ENCODE assay signal across 11 cellular contexts in the genomic region with DNA sequence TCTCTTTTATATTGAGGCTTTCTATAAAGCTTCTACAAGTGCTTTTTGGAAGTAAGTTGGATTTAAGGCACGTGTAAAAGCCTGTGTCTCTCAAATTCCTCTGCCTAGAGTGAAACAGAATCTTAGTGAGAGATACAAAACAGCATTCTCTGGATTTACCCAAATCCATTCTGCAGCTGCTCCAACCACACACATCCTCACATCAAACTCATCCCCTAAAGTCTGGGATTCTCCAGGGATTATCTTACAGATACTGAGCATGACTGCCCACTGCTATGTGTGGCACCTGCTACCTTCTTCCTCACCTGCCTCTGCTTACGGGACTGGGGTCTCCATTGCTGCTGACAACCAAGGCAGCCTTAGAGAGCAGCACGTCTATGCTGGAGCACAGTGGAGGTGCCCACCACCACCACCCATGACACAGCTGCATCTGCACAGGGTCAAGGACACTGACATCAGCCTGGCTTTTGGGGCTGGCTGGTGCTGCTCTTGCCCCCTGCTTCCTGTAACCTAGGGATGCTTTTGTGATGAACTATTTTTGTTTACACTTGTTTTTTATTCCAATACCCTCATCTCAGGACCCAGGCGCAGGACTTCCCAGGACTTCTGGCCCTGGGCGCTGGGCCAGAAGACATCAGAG.
A peak's percentile ranks its signal among the peaks of the same experiment; 100 is the strongest.
DNase-seq lines count a peak whose midpoint lies in the region; ATAC-seq and TF ChIP-seq lines count a peak whose summit lies in the region.
"Had no signal": no experiment of that assay in that cellular context is flagged by ENCODE, and none has a peak within 500 bp of the region (broad histone marks: within the 10 kb centered on the region; RNA-seq: fewer than 3 reads in every experiment).

No MANE protein-coding gene starts in this region.

- H3K27ac ChIP-seq in adipose tissue (ENCODE audit: low read depth, low read length) = peak overlapping the region; percentile 44
- H3K27ac ChIP-seq in transverse colon = peak overlapping the region; percentile 35 to 59 (median 55)
- H3K27ac ChIP-seq in suprapubic skin = no peak overlapping the region

- H3K36me3 Mint-ChIP-seq in activated naive CD4-positive, alpha-beta T cell treated with anti-CD3 and anti-CD28 coated beads, Interleukin-2, amount 50 U/mL, for 24 hours = no peaks in the 10 kb centered on the region
- no peaks in the 10 kb centered on the region for H3K36me3 Mint-ChIP-seq in memory B cell

- TF ChIP-seq EP300 in transverse colon (IDR thresholded peaks at IDR 0.05; ENCODE audit: low read depth) (no peak), suprapubic skin (IDR thresholded peaks at IDR 0.05) (no peak)

- H3K4me1 Mint-ChIP-seq in activated naive CD4-positive, alpha-beta T cell treated with anti-CD3 and anti-CD28 coated beads, Interleukin-2, amount 50 U/mL, for 24 hours = peaks cover 72% of the 10 kb centered on the region
- H3K4me1 Mint-ChIP-seq in memory B cell = peaks cover 13% of the 10 kb centered on the region
- H3K4me1 Mint-ChIP-seq: endodermal cell had no signal

- H3K4me3 ChIP-seq in transverse colon (no peak overlapping the region), suprapubic skin (no peak overlapping the region)

- TF ChIP-seq CTCF in transverse colon (IDR thresholded peaks at IDR 0.05) (no peak), suprapubic skin (IDR thresholded peaks at IDR 0.05) (no peak)

- peak overlapping the region; percentile 81 for H3K4me3 Mint-ChIP-seq in activated naive CD4-positive, alpha-beta T cell treated with anti-CD3 and anti-CD28 coated beads, Interleukin-2, amount 50 U/mL, for 24 hours
- H3K4me3 Mint-ChIP-seq in memory B cell = no peak overlapping the region
- H3K4me3 Mint-ChIP-seq: endodermal cell had no signal

- WGBS in adipose tissue, 3 donors = 88 to 90% (median 89%) methylated on average over 5 of the region's 5 CpGs
- WGBS in transverse colon (ENCODE audit: low coverage in 1 of 2), 2 donors = 89 to 96% methylated on average over 3 to 5 of the region's 5 CpGs
- 95% methylated on average over 5 of the region's 5 CpGs for WGBS in suprapubic skin

- no peak for TF ChIP-seq POLR2A in transverse colon (IDR thresholded peaks at IDR 0.05)
- TF ChIP-seq POLR2A in suprapubic skin (IDR thresholded peaks at IDR 0.05) = no peak

- no peak for ATAC-seq in memory B cell (ENCODE audit: low read depth)
- ATAC-seq in GM18873 (IDR thresholded peaks at IDR 0.05; ENCODE audit: low FRiP score, unreplicated experiment) = no peak

- H3K4me1 ChIP-seq in transverse colon (peaks cover 11 to 34% (median 23%) of the 10 kb centered on the region in 4 donors), suprapubic skin (peaks cover 54% of the 10 kb centered on the region)

- H3K9me3 ChIP-seq in transverse colon (no peaks in the 10 kb centered on the region), suprapubic skin (no peaks in the 10 kb centered on the region)

- H3K27me3 Mint-ChIP-seq in activated naive CD4-positive, alpha-beta T cell treated with anti-CD3 and anti-CD28 coated beads, Interleukin-2, amount 50 U/mL, for 24 hours = no peaks in the 10 kb centered on the region
- peaks cover 5% of the 10 kb centered on the region for H3K27me3 Mint-ChIP-seq in memory B cell

- in situ Hi-C loops in transverse colon (cut with MboI; ENCODE audit: low pct_ligation_motif_present in 1 of 4, low pct_unique_long_range_greater_than_20kb in 1 of 4, low sequenced_read_pairs in 3 of 4) = no loop called here

- H3K36me3 ChIP-seq in transverse colon (no peaks in the 10 kb centered on the region), suprapubic skin (no peaks in the 10 kb centered on the region)

- intact Hi-C loops in transverse colon (cut with DNase I; ENCODE audit: low total_unique reads) = no loop called here

- H3K27me3 ChIP-seq in transverse colon = no peaks in the 10 kb centered on the region
- H3K27me3 ChIP-seq in suprapubic skin = no peaks in the 10 kb centered on the region

- peak overlapping the region; percentile 98 for H3K27ac Mint-ChIP-seq in activated naive CD4-positive, alpha-beta T cell treated with anti-CD3 and anti-CD28 coated beads, Interleukin-2, amount 50 U/mL, for 24 hours
- peak overlapping the region; percentile 85 for H3K27ac Mint-ChIP-seq in memory B cell
- H3K27ac Mint-ChIP-seq: endodermal cell had no signal

- no peaks in the 10 kb centered on the region for H3K9me3 Mint-ChIP-seq in activated naive CD4-positive, alpha-beta T cell treated with anti-CD3 and anti-CD28 coated beads, Interleukin-2, amount 50 U/mL, for 24 hours
- H3K9me3 Mint-ChIP-seq in memory B cell = no peaks in the 10 kb centered on the region

- DNase-seq in activated naive CD4-positive, alpha-beta T cell (lab: John Stamatoyannopoulos, UW) = no peak
- DNase-seq in memory B cell (ENCODE audit: low spot score in 2 of 2) (no peak), transverse colon (no peak), suprapubic skin (ENCODE audit: low spot score in 2 of 2) (no peak), medulla oblongata (ENCODE audit: extremely low spot score) (no peak)
- DNase-seq: activated CD4-positive, alpha-beta T cell treated with anti-CD3 and anti-CD28 coated beads for 1 hour; endodermal cell; stimulated activated naive CD4-positive, alpha-beta T cell treated with Interleukin-2 at 50 U/mL for 16 hours had no signal
